In the genomic region with DNA sequence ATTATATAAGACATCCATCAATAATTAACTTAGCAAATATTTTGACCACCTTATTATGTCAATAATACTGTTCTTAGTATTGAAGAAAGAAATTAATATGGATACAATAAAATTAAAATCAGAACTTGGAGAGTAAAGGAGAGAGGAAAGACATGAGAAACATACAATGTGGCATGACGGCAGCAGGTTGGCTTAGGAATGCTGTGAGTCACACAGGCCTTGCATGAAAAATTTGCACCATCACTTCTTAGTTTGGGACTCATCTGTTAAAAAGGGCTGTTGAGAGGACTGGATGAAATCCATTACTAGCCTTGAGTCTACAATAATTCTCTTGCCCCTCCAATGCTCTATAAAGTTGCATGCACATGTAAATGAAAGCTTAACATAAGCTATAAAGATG, we compare ENCODE assay signal across 17 cellular contexts.
A peak's percentile ranks its signal among the peaks of the same experiment; 100 is the strongest.
DNase-seq lines count a peak whose midpoint lies in the region; ATAC-seq and TF ChIP-seq lines count a peak whose summit lies in the region.
"Had no signal": no experiment of that assay in that cellular context is flagged by ENCODE, and none has a peak within 500 bp of the region (broad histone marks: within the 10 kb centered on the region; RNA-seq: fewer than 3 reads in every experiment).

No MANE protein-coding gene starts in this region.

- TF ChIP-seq CTCF in astrocyte of the spinal cord (IDR thresholded peaks at IDR 0.05; ENCODE audit: low read depth, low read length) (no peak), endodermal cell (conservative IDR thresholded peaks at IDR 0.05) (no peak)

- no peaks in the 10 kb centered on the region for H3K4me1 ChIP-seq in endodermal cell (ENCODE audit: control insufficient read depth, insufficient read depth, low read length)
- H3K4me1 ChIP-seq: prostate gland had no signal

- peaks cover 10% of the 10 kb centered on the region for H3K36me3 Mint-ChIP-seq in endodermal cell (ENCODE audit: low read depth)
- H3K36me3 Mint-ChIP-seq: stimulated activated effector memory CD8-positive, alpha-beta T cell treated with anti-CD3 and anti-CD28 coated beads, Interleukin-12 subunit alpha, Interleukin-12 subunit beta, amount 100 ng/mL, for 72 hours had no signal

- H3K27ac ChIP-seq in endodermal cell (ENCODE audit: low read depth, low read length): no peak overlapping the region
- H3K27ac ChIP-seq: BLaER1, prostate gland had no signal

- H3K27me3 ChIP-seq in endodermal cell (ENCODE audit: control insufficient read depth, insufficient read depth, low read length, poor library complexity, severe bottlenecking): no peaks in the 10 kb centered on the region
- H3K27me3 ChIP-seq: BLaER1 had no signal

- no peaks in the 10 kb centered on the region for H3K36me3 ChIP-seq in endodermal cell (ENCODE audit: control insufficient read depth, insufficient read depth, low read length)
- H3K36me3 ChIP-seq: prostate gland had no signal

- no peak overlapping the region for H3K4me3 ChIP-seq in astrocyte of the spinal cord (ENCODE audit: low read depth, low read length)
- no peak overlapping the region for H3K4me3 ChIP-seq in endodermal cell (ENCODE audit: low read length)
- H3K4me3 ChIP-seq: BLaER1, prostate gland had no signal

- ATAC-seq in GM21619 (IDR thresholded peaks at IDR 0.05; ENCODE audit: unreplicated experiment): no peak
- ATAC-seq: stimulated activated effector memory CD8-positive, alpha-beta T cell treated with anti-CD3 and anti-CD28 coated beads, Interleukin-12 subunit alpha, Interleukin-12 subunit beta, amount 100 ng/mL, for 72 hours had no signal

- no peak overlapping the region for H3K4me3 Mint-ChIP-seq in endodermal cell
- H3K4me3 Mint-ChIP-seq: stimulated activated effector memory CD8-positive, alpha-beta T cell treated with anti-CD3 and anti-CD28 coated beads, Interleukin-12 subunit alpha, Interleukin-12 subunit beta, amount 100 ng/mL, for 72 hours had no signal

- no peaks in the 10 kb centered on the region for H3K9me3 Mint-ChIP-seq in endodermal cell

- H3K4me1 Mint-ChIP-seq in endodermal cell: peaks cover 17% of the 10 kb centered on the region
- H3K4me1 Mint-ChIP-seq: stimulated activated effector memory CD8-positive, alpha-beta T cell treated with anti-CD3 and anti-CD28 coated beads, Interleukin-12 subunit alpha, Interleukin-12 subunit beta, amount 100 ng/mL, for 72 hours had no signal

- H3K27ac Mint-ChIP-seq in endodermal cell: no peak overlapping the region
- H3K27ac Mint-ChIP-seq: stimulated activated effector memory CD8-positive, alpha-beta T cell treated with anti-CD3 and anti-CD28 coated beads, Interleukin-12 subunit alpha, Interleukin-12 subunit beta, amount 100 ng/mL, for 72 hours had no signal

- H3K9me3 ChIP-seq in endodermal cell (ENCODE audit: control insufficient read depth, low read length): no peaks in the 10 kb centered on the region
- H3K9me3 ChIP-seq: prostate gland had no signal

- in situ Hi-C loops in ACHN (cut with HindIII; ENCODE audit: low pct_ligation_motif_present, low pct_unique_long_range_greater_than_20kb, low sequenced_read_pairs): no loop called here
- in situ Hi-C loops in astrocyte of the spinal cord (cut with HindIII; ENCODE audit: low sequenced_read_pairs): no loop called here

- whole genome bisulfite sequencing in endodermal cell (ENCODE audit: insufficient coverage in 1 of 2, insufficient read length in 1 of 2), 2 experiments: 92 to 100% methylated on average over 1 of the region's 1 CpG

- no peaks in the 10 kb centered on the region for H3K27me3 Mint-ChIP-seq in endodermal cell (ENCODE audit: insufficient read depth)
- H3K27me3 Mint-ChIP-seq: brain had no signal

- H3K9ac ChIP-seq in endodermal cell (ENCODE audit: extremely low read depth, low read length, poor library complexity, severe bottlenecking): no peak overlapping the region

- DNase-seq in ACHN (peak; percentile 76), HPDE6-E6E7 (ENCODE audit: extremely low spot score) (peak; percentile 0), astrocyte of the spinal cord (ENCODE audit: low read depth, low spot score) (peak; percentile 69), kidney glomerular epithelial cell (lab: John Stamatoyannopoulos, UW) (peak; percentile 48), endodermal cell (no peak), SHP77 treated with DMSO at 0.1 percent for 48 hours (lab: John Stamatoyannopoulos, UW) (no peak), hippocampal formation (lab: John Stamatoyannopoulos, UW) (no peak)
- DNase-seq: activated CD4-positive, alpha-beta T cell treated with anti-CD3 and anti-CD28 coated beads for 48 hours; GDM1; Karpas-422; midbrain; NCI-H2029 treated with DMSO at 0.1 percent for 48 hours had no signal

Comparison
In these comparisons a context has a peak if more than half of its experiments do, and no peak if none do; other contexts are left out.
1. DNase-seq: peak in ACHN (single experiment), HPDE6-E6E7 (single experiment), astrocyte of the spinal cord (single experiment) and kidney glomerular epithelial cell (single experiment); none in endodermal cell (single experiment), SHP77 treated with DMSO at 0.1 percent for 48 hours (single experiment) and hippocampal formation (0 of 2).